Comparison of ENCODE assay signal across 1 cellular context in the genomic region with DNA sequence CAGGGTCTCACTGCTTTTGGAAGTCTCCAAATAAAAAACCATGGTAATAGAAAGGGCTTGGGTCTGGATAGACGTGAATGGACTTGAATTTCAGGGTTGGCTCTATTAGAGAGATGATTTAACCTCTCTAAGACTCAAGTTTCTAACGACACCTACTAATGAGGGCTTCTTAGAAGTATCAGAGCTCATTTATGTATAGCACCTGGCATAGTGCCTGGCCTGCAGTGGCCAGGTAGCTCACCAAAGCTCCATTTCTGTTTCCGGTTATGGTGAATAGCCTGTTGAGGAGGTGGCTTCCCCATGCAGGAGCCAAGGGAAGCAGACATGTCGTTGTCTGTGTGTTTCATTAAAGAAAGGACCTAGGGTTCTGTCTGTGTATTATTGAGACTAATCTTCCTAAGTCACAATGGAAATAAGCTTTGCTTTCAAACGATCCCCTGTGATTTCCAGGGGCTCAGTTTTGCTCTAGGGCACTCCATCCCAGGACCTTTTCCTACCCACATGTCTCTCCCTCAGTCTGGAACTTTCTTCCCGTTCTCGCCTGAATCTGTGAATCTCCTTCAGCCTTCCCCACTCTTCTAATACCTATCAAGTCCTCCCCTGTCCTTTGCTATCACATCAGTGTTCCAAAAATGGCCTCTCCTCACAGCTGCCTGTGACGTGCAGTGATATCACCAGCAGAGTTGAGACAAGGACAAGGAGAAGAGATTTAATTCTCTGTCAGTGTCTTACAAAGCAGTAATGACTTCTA.
TF ChIP-seq lines count a peak whose summit lies in the region.

No MANE protein-coding gene starts in this region.

TF ChIP-seq in H1, 55 proteins besides CTCF, POLR2A, EP300 and RAD21:
- no peak for TF ChIP-seq ATF3 (IDR thresholded peaks at IDR 0.05; ENCODE audit: insufficient read depth, low read depth, low read length)
- no peak for TF ChIP-seq EGR1 (IDR thresholded peaks at IDR 0.05; ENCODE audit: borderline replicate concordance, low read depth, low read length)
- TF ChIP-seq JUND (IDR thresholded peaks at IDR 0.05; ENCODE audit: low read length): no peak
- TF ChIP-seq HDAC6 (IDR thresholded peaks at IDR 0.05; ENCODE audit: low read depth, low read length): no peak
- TF ChIP-seq, protein P1, sequence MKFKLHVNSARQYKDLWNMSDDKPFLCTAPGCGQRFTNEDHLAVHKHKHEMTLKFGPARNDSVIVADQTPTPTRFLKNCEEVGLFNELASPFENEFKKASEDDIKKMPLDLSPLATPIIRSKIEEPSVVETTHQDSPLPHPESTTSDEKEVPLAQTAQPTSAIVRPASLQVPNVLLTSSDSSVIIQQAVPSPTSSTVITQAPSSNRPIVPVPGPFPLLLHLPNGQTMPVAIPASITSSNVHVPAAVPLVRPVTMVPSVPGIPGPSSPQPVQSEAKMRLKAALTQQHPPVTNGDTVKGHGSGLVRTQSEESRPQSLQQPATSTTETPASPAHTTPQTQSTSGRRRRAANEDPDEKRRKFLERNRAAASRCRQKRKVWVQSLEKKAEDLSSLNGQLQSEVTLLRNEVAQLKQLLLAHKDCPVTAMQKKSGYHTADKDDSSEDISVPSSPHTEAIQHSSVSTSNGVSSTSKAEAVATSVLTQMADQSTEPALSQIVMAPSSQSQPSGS (IDR thresholded peaks at IDR 0.05; ENCODE audit: low read length): no peak
- TF ChIP-seq SIN3A (conservative IDR thresholded peaks at IDR 0.05 in 1 of 2, IDR thresholded peaks at IDR 0.05 in 1 of 2; ENCODE audit: low read depth in 1 of 2, low read length in 2 of 2): no peak
- no peak for TF ChIP-seq RFX5 (IDR thresholded peaks at IDR 0.05; ENCODE audit: borderline replicate concordance, low read depth, low read length)
- no peak for TF ChIP-seq CBX5 (IDR thresholded peaks at IDR 0.05; ENCODE audit: low read depth, low read length)
- TF ChIP-seq CHD7 (IDR thresholded peaks at IDR 0.05; ENCODE audit: insufficient replicate concordance, low read length): no peak
- no peak for TF ChIP-seq TAF7 (optimal IDR thresholded peaks at IDR 0.05; ENCODE audit: borderline replicate concordance, low read depth, low read length)
- no peak for TF ChIP-seq POLR2AphosphoS5 (IDR thresholded peaks at IDR 0.05; ENCODE audit: low read depth, low read length)
- TF ChIP-seq SUZ12 (IDR thresholded peaks at IDR 0.05; ENCODE audit: low read length): no peak
- no peak for TF ChIP-seq RXRA (IDR thresholded peaks at IDR 0.05; ENCODE audit: insufficient read depth, low read depth, low read length)
- no peak for TF ChIP-seq RBBP5 (IDR thresholded peaks at IDR 0.05; ENCODE audit: borderline replicate concordance, low read depth, low read length)
- TF ChIP-seq SRF (IDR thresholded peaks at IDR 0.05; ENCODE audit: low read depth, low read length): no peak
- TF ChIP-seq CEBPB (IDR thresholded peaks at IDR 0.05; ENCODE audit: low read depth, low read length): no peak
- no peak for TF ChIP-seq ZNF274 (IDR thresholded peaks at IDR 0.05; ENCODE audit: borderline replicate concordance, extremely low read depth, low read length)
